ENCODE assay signal across 8 cellular contexts in the genomic region with DNA sequence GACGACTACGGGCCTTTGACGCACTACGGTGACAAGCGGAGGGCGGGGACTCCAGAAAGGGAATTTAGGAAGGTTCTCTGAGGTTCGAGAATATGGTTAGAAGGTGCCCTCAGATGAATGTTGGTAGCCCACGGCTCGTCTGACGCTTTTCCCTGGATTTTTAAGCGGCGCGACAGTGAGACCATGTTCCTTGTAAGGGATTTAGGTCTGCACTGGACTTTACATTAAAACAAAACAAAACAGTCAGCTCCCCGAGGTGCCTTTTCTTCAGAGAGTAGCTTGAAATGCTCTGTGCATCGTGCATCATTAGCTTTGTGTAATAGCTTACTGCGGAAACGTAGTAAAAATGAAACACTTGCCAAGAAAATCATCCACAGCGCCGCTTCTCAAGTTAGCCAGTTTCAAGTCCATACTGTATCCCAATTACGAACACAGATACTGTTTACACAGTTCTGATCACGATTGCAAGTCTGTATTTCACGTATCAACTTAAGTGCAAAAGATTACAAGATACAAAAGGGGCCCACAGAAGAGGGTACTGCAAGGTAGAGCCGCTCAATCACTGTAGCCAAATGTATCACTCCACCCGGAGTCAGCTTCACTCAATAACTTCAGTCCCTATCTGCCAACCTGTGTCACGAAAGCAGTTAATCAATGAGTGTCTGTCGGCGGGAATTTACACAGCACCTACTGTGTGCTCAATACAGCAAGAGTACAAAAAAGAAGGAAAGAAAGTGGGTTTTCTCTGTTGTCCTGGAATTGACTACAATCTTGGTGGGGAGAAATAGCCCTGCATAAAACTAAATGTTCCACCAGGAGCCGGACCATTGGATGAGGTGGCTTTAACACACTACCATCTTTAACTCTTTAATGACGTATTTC. TPM values are rescaled to one million over a fixed set of nuclear protein-coding genes. Genes with fewer than 3 reads are reported as not detected.
DNase-seq lines count a peak whose midpoint lies in the region; ATAC-seq, FAIRE-seq and TF ChIP-seq lines count a peak whose summit lies in the region.

No MANE protein-coding gene starts in this region.

- peak overlapping the region; percentile 82 for H2AFZ ChIP-seq in astrocyte (ENCODE audit: low read depth, low read length)

- POLR2A ChIA-PET in CD4-positive, alpha-beta T cell (lab: Charles Lee) = interaction anchor here (0.7 to 2.3 kb wide), 10 partner anchors 17 to 185 kb away, joined by 3 to 27 read pairs (median 4); a partner anchor contains a TSS

- peak overlapping the region; percentile 96 for H3K4me3 ChIP-seq in HUES64 (ENCODE audit: low read length)
- H3K4me3 ChIP-seq in astrocyte (ENCODE audit: insufficient read depth, low read depth, low read length) = peak overlapping the region; percentile 83
- H3K4me3 ChIP-seq in thoracic aorta = peak overlapping the region; percentile 85

- H3K4me1 Mint-ChIP-seq in CD4-positive, alpha-beta T cell (ENCODE audit: low read depth) = peaks cover 47% of the 10 kb centered on the region
- H3K4me1 Mint-ChIP-seq in astrocyte (ENCODE audit: low read depth, unreplicated experiment) = peaks cover 4% of the 10 kb centered on the region

- H3K4me3 Mint-ChIP-seq in CD4-positive, alpha-beta T cell = peak overlapping the region; percentile 99
- peak overlapping the region; percentile 90 for H3K4me3 Mint-ChIP-seq in astrocyte (ENCODE audit: unreplicated experiment)

- no peaks in the 10 kb centered on the region for H3K9me3 ChIP-seq in CD4-positive, alpha-beta T cell (ENCODE audit: control insufficient read depth, low read length)
- H3K9me3 ChIP-seq in HUES64 (ENCODE audit: insufficient read depth, low read depth, low read length) (no peaks in the 10 kb centered on the region), astrocyte (ENCODE audit: insufficient read depth, low read depth, low read length) (no peaks in the 10 kb centered on the region), thoracic aorta (no peaks in the 10 kb centered on the region)

- H3K36me3 ChIP-seq in HUES64 (ENCODE audit: insufficient read depth, low read length) (no peaks in the 10 kb centered on the region; the same call in 1 of the 2 replicates), astrocyte (ENCODE audit: insufficient read depth, low read length) (no peaks in the 10 kb centered on the region), thoracic aorta (no peaks in the 10 kb centered on the region)

- FAIRE-seq in astrocyte (lab: Jason Lieb, UNC) = peak; percentile 47

- peaks cover 43% of the 10 kb centered on the region for H3K79me2 ChIP-seq in astrocyte (ENCODE audit: insufficient read depth, low read length)

- H3K27ac Mint-ChIP-seq in CD4-positive, alpha-beta T cell = peak overlapping the region; percentile 96
- peak overlapping the region; percentile 94 for H3K27ac Mint-ChIP-seq in astrocyte (ENCODE audit: unreplicated experiment)

- no peaks in the 10 kb centered on the region for H3K4me1 ChIP-seq in HUES64 (ENCODE audit: insufficient read depth, low read length)
- peaks cover 4% of the 10 kb centered on the region for H3K4me1 ChIP-seq in astrocyte (ENCODE audit: insufficient read depth, low read length)
- H3K4me1 ChIP-seq in thoracic aorta (ENCODE audit: control insufficient read depth in 1 of 2, low read depth in 2 of 2) = peaks cover 0 to 4% of the 10 kb centered on the region in 2 donors

- 37% methylated on average over 24 of the region's 29 CpGs for WGBS in HUES64

- TF ChIP-seq CTCF in CD4-positive, alpha-beta T cell (IDR thresholded peaks at IDR 0.05) = no peak
- no peak for TF ChIP-seq CTCF in astrocyte (IDR thresholded peaks at IDR 0.05; ENCODE audit: insufficient read depth, low read depth, low read length)
- no peak for TF ChIP-seq CTCF in thoracic aorta (IDR thresholded peaks at IDR 0.05)
- TF ChIP-seq CTCF in GM10266 (IDR thresholded peaks at IDR 0.05; ENCODE audit: control insufficient read depth, insufficient read depth, low read depth, missing control alignments) = no peak

- peak; percentile 40 for ATAC-seq in CD4-positive, alpha-beta T cell (ENCODE audit: poor library complexity)
- ATAC-seq in GM19372 (IDR thresholded peaks at IDR 0.05; ENCODE audit: low read depth, unreplicated experiment) (peak; percentile 13), thoracic aorta (ENCODE audit: insufficient number of reproducible peaks, low FRiP score, low read depth) (no peak)

- CTCF ChIA-PET in CD4-positive, alpha-beta T cell (lab: Charles Lee) = interaction anchor here (0.8 kb wide), 1 partner anchor 147 kb away, joined by 4 read pairs; no protein-coding TSS in a partner anchor

- H3K27ac ChIP-seq in CD4-positive, alpha-beta T cell (ENCODE audit: low read depth, low read length) = peak overlapping the region; percentile 82
- H3K27ac ChIP-seq in HUES64 (ENCODE audit: low read depth, low read length) (no peak overlapping the region), astrocyte (ENCODE audit: low read depth, low read length) (peak overlapping the region; percentile 83), layer of hippocampus (ENCODE audit: low read depth, low read length) (peak overlapping the region; percentile 93), thoracic aorta (peak overlapping the region; percentile 72 to 81)

- peak overlapping the region; percentile 95 for H3K9ac ChIP-seq in HUES64 (ENCODE audit: low read depth, low read length)
- H3K9ac ChIP-seq in astrocyte (ENCODE audit: low read length) = peak overlapping the region; percentile 97

- intact Hi-C loops in CD4-positive, alpha-beta T cell (cut with DNase I, micrococcal nuclease) = loop anchor here (2.0 to 10.0 kb wide), 6 partner anchors 32 to 181 kb away; a partner anchor contains a TSS

- no peaks in the 10 kb centered on the region for H3K27me3 ChIP-seq in CD4-positive, alpha-beta T cell (ENCODE audit: control insufficient read depth, insufficient read depth, low read length)
- H3K27me3 ChIP-seq in HUES64 (ENCODE audit: insufficient read depth, low read length) = peaks cover 27% of the 10 kb centered on the region
- H3K27me3 ChIP-seq in astrocyte (ENCODE audit: insufficient read depth, low read length) = no peaks in the 10 kb centered on the region
- no peaks in the 10 kb centered on the region for H3K27me3 ChIP-seq in layer of hippocampus (ENCODE audit: control insufficient read depth, insufficient read depth, low read length)
- no peaks in the 10 kb centered on the region for H3K27me3 ChIP-seq in thoracic aorta (replicated peaks; ENCODE audit: insufficient read depth)

- DNase-seq in CD4-positive, alpha-beta T cell = no peak
- DNase-seq in astrocyte (ENCODE audit: low read depth) (peak; percentile 34), thoracic aorta (ENCODE audit: low spot score) (no peak), GM10266 (ENCODE audit: extremely low spot score) (no peak), glomerular visceral epithelial cell (ENCODE audit: extremely low spot score) (no peak)

- H3K4me2 ChIP-seq in astrocyte (ENCODE audit: low read length) = peak overlapping the region; percentile 96

- peaks cover 31% of the 10 kb centered on the region for H3K36me3 Mint-ChIP-seq in CD4-positive, alpha-beta T cell (ENCODE audit: low read depth)
- H3K36me3 Mint-ChIP-seq in astrocyte (ENCODE audit: low read depth, unreplicated experiment) = no peaks in the 10 kb centered on the region

- no peaks in the 10 kb centered on the region for H3K27me3 Mint-ChIP-seq in CD4-positive, alpha-beta T cell
- H3K27me3 Mint-ChIP-seq in astrocyte (ENCODE audit: low read depth, unreplicated experiment) = no peaks in the 10 kb centered on the region

- no peaks in the 10 kb centered on the region for H3K9me3 Mint-ChIP-seq in CD4-positive, alpha-beta T cell
- H3K9me3 Mint-ChIP-seq in astrocyte (ENCODE audit: unreplicated experiment) = no peaks in the 10 kb centered on the region

- H4K20me1 ChIP-seq in astrocyte (ENCODE audit: insufficient read depth, low read length) = peaks cover 27% of the 10 kb centered on the region

RNA-seq across cellular contexts. Expression of a gene that starts 0.5 kb away (rescaled TPM):
- 10 to 100 TPM; 16.4 to 16.5 TPM for total RNA-seq in CD4-positive, alpha-beta T cell
- polyA plus RNA-seq in HUES64 (2013, experiment 1 of 2) = 12.6 TPM
- 12.7 TPM for polyA plus RNA-seq in HUES64 (2013, experiment 2 of 2)
- 10.8 and 11.6 TPM in 2 replicates for total RNA-seq in astrocyte
- total RNA-seq in thoracic aorta = 1 to 10 TPM; 3.8 to 8.3 TPM

RNA-seq across cellular contexts. Expression of a gene that starts 32.4 kb away (rescaled TPM):
- 100 to 1,000 TPM in 1 of 2 experiments, 10 to 100 TPM in 1; 88.8 to 101 TPM for total RNA-seq in CD4-positive, alpha-beta T cell
- 45.5 TPM for polyA plus RNA-seq in HUES64 (2013, experiment 1 of 2)
- polyA plus RNA-seq in HUES64 (2013, experiment 2 of 2) = 43.6 TPM
- total RNA-seq in astrocyte (75.9 and 78.9 TPM in 2 replicates), thoracic aorta (10 to 100 TPM; 37.4 to 50.7 TPM)

RNA-seq across cellular contexts. Expression of a gene that starts 41.5 kb away (rescaled TPM):
- total RNA-seq in CD4-positive, alpha-beta T cell = 10 to 100 TPM; 25.1 to 27.0 TPM
- polyA plus RNA-seq in HUES64 (2013, experiment 1 of 2) = 16.6 TPM
- polyA plus RNA-seq in HUES64 (2013, experiment 2 of 2) = 17.1 TPM
- 19.2 and 22.1 TPM in 2 replicates for total RNA-seq in astrocyte
- total RNA-seq in thoracic aorta = 10 to 100 TPM; 32.0 to 51.9 TPM
